Comparison of ENCODE assay signal across 8 cellular contexts in genomic region chr6:151240036-151240685, GRCh38. TPM values are rescaled to one million over a fixed set of nuclear protein-coding genes. Genes with fewer than 3 reads are reported as not detected.
DNase-seq lines count a peak whose midpoint lies in the region; ATAC-seq, FAIRE-seq and TF ChIP-seq lines count a peak whose summit lies in the region.

No MANE protein-coding gene starts in this region.

- H3K9me3 Mint-ChIP-seq in activated T-helper 17 cell treated with anti-CD3 and anti-CD28 coated beads, Interleukin-2, amount 50 U/mL, for 72 hours: no peaks in the 10 kb centered on the region
- H3K9me3 Mint-ChIP-seq in nephron: no peaks in the 10 kb centered on the region

- H3K4me3 Mint-ChIP-seq in activated T-helper 17 cell treated with anti-CD3 and anti-CD28 coated beads, Interleukin-2, amount 50 U/mL, for 72 hours: peak overlapping the region; percentile 63
- peak overlapping the region; percentile 98 to 99 (median 99) for H3K4me3 Mint-ChIP-seq in nephron

- H3K9me3 ChIP-seq in tibial artery: no peaks in the 10 kb centered on the region

- H3K27ac ChIP-seq in foreskin keratinocyte (no peak overlapping the region), tibial artery (peak overlapping the region; percentile 98 to 99)

- intact Hi-C loops in tibial artery (cut with DNase I; ENCODE audit: low total_unique reads): loop anchor here (5.0 to 10.0 kb wide), 2 partner anchors 85 to 348 kb away; no protein-coding TSS in a partner anchor

- H3K4me1 ChIP-seq in foreskin keratinocyte: no peaks in the 10 kb centered on the region
- peaks cover 0 to 31% (median 10%) of the 10 kb centered on the region in 4 donors for H3K4me1 ChIP-seq in tibial artery

- peaks cover 11% of the 10 kb centered on the region for H3K27me3 ChIP-seq in foreskin keratinocyte
- no peaks in the 10 kb centered on the region for H3K27me3 ChIP-seq in tibial artery

- peaks cover 56% of the 10 kb centered on the region for H3K27me3 Mint-ChIP-seq in activated T-helper 17 cell treated with anti-CD3 and anti-CD28 coated beads, Interleukin-2, amount 50 U/mL, for 72 hours
- H3K27me3 Mint-ChIP-seq in nephron (ENCODE audit: low read depth): peaks cover 4% of the 10 kb centered on the region

- H3K36me3 Mint-ChIP-seq in activated T-helper 17 cell treated with anti-CD3 and anti-CD28 coated beads, Interleukin-2, amount 50 U/mL, for 72 hours (ENCODE audit: low read depth): no peaks in the 10 kb centered on the region
- H3K36me3 Mint-ChIP-seq in nephron (ENCODE audit: low read depth): peaks cover 23% of the 10 kb centered on the region

- H3K4me1 Mint-ChIP-seq in activated T-helper 17 cell treated with anti-CD3 and anti-CD28 coated beads, Interleukin-2, amount 50 U/mL, for 72 hours: no peaks in the 10 kb centered on the region
- peaks cover 37% of the 10 kb centered on the region for H3K4me1 Mint-ChIP-seq in nephron

- no peak for FAIRE-seq in GM12891 (lab: Jason Lieb, UNC)

- H3K27ac Mint-ChIP-seq in activated T-helper 17 cell treated with anti-CD3 and anti-CD28 coated beads, Interleukin-2, amount 50 U/mL, for 72 hours: no peak overlapping the region
- H3K27ac Mint-ChIP-seq in nephron: peak overlapping the region; percentile 93 to 99 (median 98)

- no peak for TF ChIP-seq POLR2A in GM12891 (IDR thresholded peaks at IDR 0.05; ENCODE audit: low read depth, low read length)

- no peak for TF ChIP-seq CTCF in foreskin keratinocyte (conservative IDR thresholded peaks at IDR 0.05)
- TF ChIP-seq CTCF in nephron (IDR thresholded peaks at IDR 0.05; ENCODE audit: unreplicated experiment in 3 of 3): no peak
- TF ChIP-seq CTCF in tibial artery (IDR thresholded peaks at IDR 0.05): no peak

- H3K4me3 ChIP-seq in tibial artery: peak overlapping the region; percentile 95 to 97

- H3K36me3 ChIP-seq in tibial artery: no peaks in the 10 kb centered on the region

- peak; percentile 51 for ATAC-seq in activated T-helper 17 cell treated with anti-CD3 and anti-CD28 coated beads, Interleukin-2, amount 50 U/mL, for 72 hours (replicated peaks)
- ATAC-seq in foreskin keratinocyte: peak; percentile 54
- ATAC-seq in HG03432 (IDR thresholded peaks at IDR 0.05; ENCODE audit: unreplicated experiment): no peak

- peak; percentile 44 for DNase-seq in GM12891 (ENCODE audit: insufficient read length, low spot score)
- peak; percentile 83 for DNase-seq in NCI-H146 treated with DMSO at 0.1 percent for 48 hours (lab: John Stamatoyannopoulos, UW; ENCODE audit: unreplicated experiment)
- DNase-seq in foreskin keratinocyte: no peak
- DNase-seq in tibial artery: peak; percentile 91 to 94
- DNase-seq in NOMO-1 (lab: John Stamatoyannopoulos, UW; ENCODE audit: unreplicated experiment in 2 of 2): no peak

TF ChIP-seq in GM12891, 5 proteins besides CTCF, POLR2A, EP300 and RAD21:
- no peak for TF ChIP-seq POU2F2 (IDR thresholded peaks at IDR 0.05; ENCODE audit: low read depth, low read length)
- TF ChIP-seq POLR2AphosphoS5 (IDR thresholded peaks at IDR 0.05; ENCODE audit: low read depth, low read length): no peak
- TF ChIP-seq PAX5 (IDR thresholded peaks at IDR 0.05; ENCODE audit: insufficient read depth, low read length, severe bottlenecking): no peak
- no peak for TF ChIP-seq SPI1 (IDR thresholded peaks at IDR 0.05; ENCODE audit: low read depth, low read length)
- TF ChIP-seq TAF1 (IDR thresholded peaks at IDR 0.05; ENCODE audit: low read depth, low read length): no peak

RNA-seq across cellular contexts. Expression of gene AKAP12, which starts 0.4 kb away (rescaled TPM):
- 0.47 TPM for polyA plus RNA-seq in GM12891 (2012; ENCODE audit: low read depth, missing spikeins)
- under 1 TPM; 0.35 to 0.79 TPM for total RNA-seq in activated T-helper 17 cell treated with anti-CD3 and anti-CD28 coated beads, Interleukin-2, amount 50 U/mL, for 72 hours
- total RNA-seq in foreskin keratinocyte: 7.0 and 28.7 TPM in 2 replicates
- polyA plus RNA-seq in foreskin keratinocyte: 1.1 and 4.3 TPM in 2 replicates

Comparison
In these comparisons a context has a peak if more than half of its experiments do, and no peak if none do; other contexts are left out.
1. DNase-seq: peak in GM12891 (single experiment), NCI-H146 treated with DMSO at 0.1 percent for 48 hours (single experiment) and tibial artery (2 of 2); none in foreskin keratinocyte (0 of 2) and NOMO-1 (0 of 2).